In genomic region chr9:130858734-130859705, GRCh38 we compare ENCODE assay signal across 17 cellular contexts. TPM values are rescaled to one million over a fixed set of nuclear protein-coding genes. Genes with fewer than 3 reads are reported as not detected.
DNase-seq lines count a peak whose midpoint lies in the region; ATAC-seq and TF ChIP-seq lines count a peak whose summit lies in the region.
"Had no signal": no experiment of that assay in that cellular context is flagged by ENCODE, and none has a peak within 500 bp of the region (broad histone marks: within the 10 kb centered on the region; RNA-seq: fewer than 3 reads in every experiment).

No MANE protein-coding gene starts in this region.

- 65% methylated on average over 19 of the region's 20 CpGs for WGBS in mesenchymal stem cell

- no peak overlapping the region for H2BK15ac ChIP-seq in mesenchymal stem cell (ENCODE audit: low read depth, poor library complexity, severe bottlenecking)

- H3K79me1 ChIP-seq in mesenchymal stem cell (replicated peaks; ENCODE audit: low read length, poor library complexity, severe bottlenecking): no peaks in the 10 kb centered on the region

- peaks cover 36 to 91% of the 10 kb centered on the region in 2 experiments for H3K36me3 ChIP-seq in mesenchymal stem cell (ENCODE audit: control insufficient read depth in 1 of 2, insufficient read depth in 2 of 2, low read depth in 1 of 2, low read length in 2 of 2)
- H3K36me3 ChIP-seq: HAP-1 had no signal

- no peak for TF ChIP-seq CTCF in HFFc6 (IDR thresholded peaks at IDR 0.05)
- no peak for TF ChIP-seq CTCF in chondrocyte (IDR thresholded peaks at IDR 0.05)

- H4K8ac ChIP-seq in mesenchymal stem cell (ENCODE audit: low read length): peak overlapping the region; percentile 68

- H3K4me3 Mint-ChIP-seq in HFFc6 (peak overlapping the region; percentile 68), chondrocyte (ENCODE audit: unreplicated experiment) (peak overlapping the region; percentile 1)
- H3K4me3 Mint-ChIP-seq: activated CD8-positive, alpha-beta T cell treated with anti-CD3 and anti-CD28 coated beads for 36 hours; CD4-positive, CD25-positive, alpha-beta regulatory T cell; naive thymus-derived CD8-positive, alpha-beta T cell had no signal

- H3K23ac ChIP-seq in mesenchymal stem cell (ENCODE audit: low read length in 2 of 2): peak overlapping the region in 1 of 2 experiments; percentile 26

- H3K36me3 Mint-ChIP-seq in HFFc6 (ENCODE audit: low read depth) (peaks cover 42% of the 10 kb centered on the region), chondrocyte (ENCODE audit: low read depth) (peaks cover 17% of the 10 kb centered on the region)

- peak overlapping the region in 1 of 2 experiments; percentile 8 for H2BK12ac ChIP-seq in mesenchymal stem cell (ENCODE audit: low read length in 2 of 2)

- no peak overlapping the region for H3K14ac ChIP-seq in mesenchymal stem cell (ENCODE audit: low read length in 2 of 2)

- H3K4me1 ChIP-seq in mesenchymal stem cell (ENCODE audit: control insufficient read depth, insufficient read depth, low read depth, low read length): peaks cover 40% of the 10 kb centered on the region
- H3K4me1 ChIP-seq: HAP-1 had no signal

- H2AK5ac ChIP-seq in mesenchymal stem cell (ENCODE audit: low read length, severe bottlenecking): peak overlapping the region; percentile 68

- H2AFZ ChIP-seq in mesenchymal stem cell (ENCODE audit: low read depth, low read length): no peak overlapping the region

- no peak overlapping the region for H3K18ac ChIP-seq in mesenchymal stem cell (ENCODE audit: low read depth in 1 of 2, low read length in 2 of 2)

- DNase-seq in HFFc6 (no peak), chondrocyte (ENCODE audit: low spot score) (no peak), mesenchymal stem cell (peak; percentile 39), superior temporal gyrus (ENCODE audit: extremely low spot score) (peak; percentile 10), cerebellar cortex (ENCODE audit: low spot score) (no peak), DMS79 (lab: John Stamatoyannopoulos, UW) (no peak)
- DNase-seq in stimulated activated CD4-positive, alpha-beta T cell treated with anti-CD3 and anti-CD28 coated beads, Interleukin-2, amount 100 ng/mL, for 48 hours: no peak
- DNase-seq: activated CD8-positive, alpha-beta T cell treated with anti-CD3 and anti-CD28 coated beads for 36 hours; activated gamma-delta T cell; CD4-positive, CD25-positive, alpha-beta regulatory T cell; naive thymus-derived CD8-positive, alpha-beta T cell; NCI-H1092 treated with DMSO at 0.1 percent for 48 hours; NCI-H345; OCI-M1 had no signal

- H2BK120ac ChIP-seq in mesenchymal stem cell (ENCODE audit: low read depth, low read length): no peak overlapping the region

- H3K9me3 Mint-ChIP-seq in HFFc6: no peaks in the 10 kb centered on the region
- no peaks in the 10 kb centered on the region for H3K9me3 Mint-ChIP-seq in chondrocyte (ENCODE audit: low read depth)
- H3K9me3 Mint-ChIP-seq: activated CD8-positive, alpha-beta T cell treated with anti-CD3 and anti-CD28 coated beads for 36 hours; CD4-positive, CD25-positive, alpha-beta regulatory T cell; naive thymus-derived CD8-positive, alpha-beta T cell had no signal

- H3K27ac ChIP-seq in mesenchymal stem cell (ENCODE audit: low read length, poor library complexity, severe bottlenecking): peak overlapping the region; percentile 83

- H3K9me3 ChIP-seq in mesenchymal stem cell (ENCODE audit: control insufficient read depth, low read length): no peaks in the 10 kb centered on the region
- H3K9me3 ChIP-seq: HAP-1 had no signal

- H3K4me1 Mint-ChIP-seq in HFFc6 (ENCODE audit: low read depth): peaks cover 79% of the 10 kb centered on the region
- peaks cover 65% of the 10 kb centered on the region for H3K4me1 Mint-ChIP-seq in chondrocyte (ENCODE audit: low read depth)

- no peaks in the 10 kb centered on the region for H3K27me3 ChIP-seq in mesenchymal stem cell (ENCODE audit: control insufficient read depth in 1 of 2, insufficient read depth in 1 of 2, low read length in 2 of 2)

- H3K4me2 ChIP-seq in mesenchymal stem cell (ENCODE audit: low read length, poor library complexity, severe bottlenecking): no peak overlapping the region

- H3K27me3 Mint-ChIP-seq in HFFc6 (ENCODE audit: insufficient read depth) (peaks cover 2% of the 10 kb centered on the region), chondrocyte (ENCODE audit: low read depth) (no peaks in the 10 kb centered on the region)
- H3K27me3 Mint-ChIP-seq: activated CD8-positive, alpha-beta T cell treated with anti-CD3 and anti-CD28 coated beads for 36 hours; CD4-positive, CD25-positive, alpha-beta regulatory T cell; naive thymus-derived CD8-positive, alpha-beta T cell had no signal

- H3K4me3 ChIP-seq in mesenchymal stem cell (ENCODE audit: insufficient read depth in 1 of 2, low read depth in 1 of 2, low read length in 2 of 2): peak overlapping the region in 1 of 2 experiments; percentile 16
- H3K4me3 ChIP-seq: HAP-1 had no signal

- peak overlapping the region; percentile 58 for H2BK5ac ChIP-seq in mesenchymal stem cell (ENCODE audit: low read depth, low read length, poor library complexity, severe bottlenecking)

- no peak overlapping the region for H3K4ac ChIP-seq in mesenchymal stem cell (ENCODE audit: low read depth in 1 of 2, low read length in 2 of 2)

- no peak overlapping the region for H4K91ac ChIP-seq in mesenchymal stem cell (ENCODE audit: low read length)

- no peak for ATAC-seq in HG02970 (IDR thresholded peaks at IDR 0.05; ENCODE audit: low FRiP score, unreplicated experiment)
- ATAC-seq: activated CD8-positive, alpha-beta T cell treated with anti-CD3 and anti-CD28 coated beads for 36 hours; naive thymus-derived CD8-positive, alpha-beta T cell had no signal

- H3K27ac Mint-ChIP-seq in HFFc6 (peak overlapping the region; percentile 92), chondrocyte (ENCODE audit: unreplicated experiment) (peak overlapping the region; percentile 92)
- H3K27ac Mint-ChIP-seq: activated CD8-positive, alpha-beta T cell treated with anti-CD3 and anti-CD28 coated beads for 36 hours; CD4-positive, CD25-positive, alpha-beta regulatory T cell had no signal

- H3K9ac ChIP-seq in mesenchymal stem cell (ENCODE audit: low read length): peak overlapping the region; percentile 86

RNA-seq across cellular contexts. Expression of gene ABL1, which starts 24.0 kb away (rescaled TPM):
- total RNA-seq in HFFc6 (2021; fragmentation: NEBNext Ultra II Directional; extraction: Animal tissue kit (Norgen Biotek cat#: 25700)): 10 to 100 TPM; 56.0 to 63.5 (median 62.8) TPM
- 73.6 to 93.7 TPM (median 91.5 TPM) in 3 replicates for total RNA-seq in chondrocyte
- 49.4 TPM for polyA plus RNA-seq in mesenchymal stem cell (2013, experiment 1 of 2)
- 49.9 TPM for polyA plus RNA-seq in mesenchymal stem cell (2013, experiment 2 of 2)

RNA-seq across cellular contexts. Expression of gene QRFP, which starts 37.6 kb away (rescaled TPM):
- not detected for total RNA-seq in HFFc6 (2021; fragmentation: NEBNext Ultra II Directional; extraction: Animal tissue kit (Norgen Biotek cat#: 25700))
- not detected in 3 replicates for total RNA-seq in chondrocyte
- not detected for polyA plus RNA-seq in mesenchymal stem cell (2013, experiment 1 of 2)
- polyA plus RNA-seq in mesenchymal stem cell (2013, experiment 2 of 2): not detected
- total RNA-seq: activated CD8-positive, alpha-beta T cell treated with anti-CD3 and anti-CD28 coated beads for 36 hours; CD4-positive, CD25-positive, alpha-beta regulatory T cell; naive thymus-derived CD8-positive, alpha-beta T cell; T-helper 2 cell treated with Interferon-gamma antibody and Interleukin-4, amounts not matched to agents 100 ng/mL and 5 ng/mL, for 36 hours had no signal
- polyA plus RNA-seq: CD4-positive, CD25-positive, alpha-beta regulatory T cell; naive thymus-derived CD8-positive, alpha-beta T cell had no signal

Comparison
In these comparisons a context has a peak if more than half of its experiments do, and no peak if none do; other contexts are left out.
1. DNase-seq: peak in mesenchymal stem cell (single experiment) and superior temporal gyrus (single experiment); none in HFFc6 (single experiment), chondrocyte (single experiment), stimulated activated CD4-positive, alpha-beta T cell treated with anti-CD3 and anti-CD28 coated beads, Interleukin-2, amount 100 ng/mL, for 48 hours (0 of 2), cerebellar cortex (single experiment) and DMS79 (single experiment).